ENCODE assay signal across 31 cellular contexts in genomic region chr1:111247125-111247838, GRCh38. TPM values are rescaled to one million over a fixed set of nuclear protein-coding genes. Genes with fewer than 3 reads are reported as not detected.
"Had no signal": no experiment of that assay in that cellular context is flagged by ENCODE, and none has a peak within 500 bp of the region (broad histone marks: within the 10 kb centered on the region; RNA-seq: fewer than 3 reads in every experiment).

No MANE protein-coding gene starts in this region.

- H3K4me1 Mint-ChIP-seq: mesothelial cell of epicardium had no signal

- ATAC-seq: gastrocnemius medialis, heart right ventricle, left cardiac atrium, left lung, left ventricle myocardium superior, lower lobe of right lung, mucosa of descending colon had no signal

- H3K9me3 Mint-ChIP-seq: mesothelial cell of epicardium had no signal

- DNase-seq: dermis blood vessel endothelial cell; dorsolateral prefrontal cortex; effector CD4-positive, alpha-beta T cell; esophagus squamous epithelium; foreskin fibroblast; foreskin melanocyte; gastrocnemius medialis; glutamatergic neuron; head of caudate nucleus; heart right ventricle; hippocampal formation; left cardiac atrium; left lung; left ventricle myocardium superior; lower lobe of right lung; mesenchymal stem cell; mucosa of descending colon had no signal

- H3K4me3 Mint-ChIP-seq: mesothelial cell of epicardium had no signal

- FAIRE-seq: colon, endothelial cell of umbilical vein, islet of Langerhans, keratinocyte had no signal

- H3K27ac ChIP-seq: coronary artery, dorsolateral prefrontal cortex, esophagus squamous epithelium, gastrocnemius medialis, heart right ventricle, left lung, lower lobe of right lung had no signal

- H3K27ac Mint-ChIP-seq: mesothelial cell of epicardium had no signal

- H3K4me3 ChIP-seq: coronary artery, dorsolateral prefrontal cortex, esophagus squamous epithelium, gastrocnemius medialis, heart right ventricle, left lung, lower lobe of right lung, mucosa of descending colon had no signal

- H3K27me3 ChIP-seq: dorsolateral prefrontal cortex, esophagus squamous epithelium, gastrocnemius medialis, heart right ventricle, left lung had no signal

- H3K36me3 Mint-ChIP-seq: mesothelial cell of epicardium had no signal

- H3K9me3 ChIP-seq: esophagus squamous epithelium, gastrocnemius medialis, heart right ventricle, left lung, lower lobe of right lung, mucosa of descending colon had no signal

- H3K4me1 ChIP-seq: esophagus squamous epithelium, left lung, lower lobe of right lung had no signal

- H3K36me3 ChIP-seq: esophagus squamous epithelium, gastrocnemius medialis, heart right ventricle, left lung, lower lobe of right lung had no signal

RNA-seq across cellular contexts. Expression of gene CHI3L2, which starts 19.8 kb away (rescaled TPM):
- total RNA-seq: cerebellum, endothelial cell of umbilical vein, epithelial cell of proximal tubule, glomerular endothelial cell, lung microvascular endothelial cell, mesothelial cell of epicardium had no signal
- polyA plus RNA-seq: endothelial cell of umbilical vein had no signal

RNA-seq across cellular contexts. Expression of gene CHIA, which starts 43.4 kb away (rescaled TPM):
- total RNA-seq: cerebellum, dermis blood vessel endothelial cell, dorsolateral prefrontal cortex, endothelial cell of umbilical vein, epithelial cell of proximal tubule, esophagus squamous epithelium, gastrocnemius medialis, glomerular endothelial cell, heart right ventricle, kidney epithelial cell, left cardiac atrium, left ventricle myocardium superior, lower leg skin, lung microvascular endothelial cell, mesenteric fat pad, mesothelial cell of epicardium, mucosa of descending colon, myocyte had no signal
- polyA plus RNA-seq: endothelial cell of umbilical vein, keratinocyte had no signal
